29 cellular contexts compared by ENCODE assay signal in genomic region chr3:61866961-61867461, GRCh38.
"Had no signal": no experiment of that assay in that cellular context is flagged by ENCODE, and none has a peak within 500 bp of the region (broad histone marks: within the 10 kb centered on the region; RNA-seq: fewer than 3 reads in every experiment).

No MANE protein-coding gene starts in this region.

- H3K27ac ChIP-seq: left ventricle myocardium inferior, neural progenitor cell, ovary, prostate gland, skin epidermis, stomach, testis, thyroid gland, transverse colon, upper lobe of right lung had no signal

- ATAC-seq: natural killer cell; right cardiac atrium; sciatic nerve; stimulated activated naive B cell treated with anti-CD40 and anti-IgM and Interleukin-4, amounts not matched to agents 10 μg/mL and 1 μg/mL and 100 μg/mL, for 72 hours; stimulated activated naive CD8-positive, alpha-beta T cell treated with anti-CD3 and anti-CD28 coated beads, Interleukin-15, Interleukin-2, amounts not matched to agents 100 U/mL and 50 U/mL, for 24 hours; upper lobe of right lung had no signal

- DNase-seq: hypothalamus; immature natural killer cell; left ventricle myocardium inferior; mesendoderm; naive B cell; natural killer cell; nephron progenitor cell; ovary; retina; right cardiac atrium; stimulated activated CD4-positive, alpha-beta T cell treated with anti-CD3 and anti-CD28 coated beads, Interleukin-12 subunit alpha, Interleukin-12 subunit beta, amount 100 ng/mL, for 4 hours; stimulated activated CD4-positive, alpha-beta T cell treated with anti-CD3 and anti-CD28 coated beads, Interleukin-15, amount 100 ng/mL, for 24 hours; stimulated activated CD4-positive, alpha-beta T cell treated with anti-CD3 and anti-CD28 coated beads, Interleukin-2, amount 100 ng/mL, for 24 hours; stimulated activated CD4-positive, alpha-beta T cell treated with anti-CD3 and anti-CD28 coated beads, Interleukin-4, amount 100 ng/mL, for 1 hour; stimulated activated naive B cell treated with anti-CD40 and anti-IgM and Interleukin-4, amounts not matched to agents 10 μg/mL and 1 μg/mL and 100 μg/mL, for 72 hours; stimulated activated naive CD8-positive, alpha-beta T cell treated with anti-CD3 and anti-CD28 coated beads, Interleukin-15, Interleukin-2, amounts not matched to agents 100 U/mL and 50 U/mL, for 24 hours; stomach; testis; thyroid gland; transverse colon; upper lobe of right lung had no signal

- H3K4me1 Mint-ChIP-seq: immature natural killer cell; naive B cell; natural killer cell; stimulated activated naive B cell treated with anti-CD40 and anti-IgM and Interleukin-4, amounts not matched to agents 10 μg/mL and 1 μg/mL and 100 μg/mL, for 72 hours had no signal

- H3K4me3 Mint-ChIP-seq: immature natural killer cell; mesothelial cell of epicardium; naive B cell; natural killer cell; nephron progenitor cell; neural progenitor cell; stimulated activated naive B cell treated with anti-CD40 and anti-IgM and Interleukin-4, amounts not matched to agents 10 μg/mL and 1 μg/mL and 100 μg/mL, for 72 hours had no signal

- H3K27ac Mint-ChIP-seq: immature natural killer cell; mesothelial cell of epicardium; naive B cell; natural killer cell; neural progenitor cell; stimulated activated naive B cell treated with anti-CD40 and anti-IgM and Interleukin-4, amounts not matched to agents 10 μg/mL and 1 μg/mL and 100 μg/mL, for 72 hours had no signal

- H3K9me3 ChIP-seq: left ventricle myocardium inferior, ovary, prostate gland, stomach, testis, thyroid gland, transverse colon, upper lobe of right lung had no signal

- H3K9me3 Mint-ChIP-seq: mesothelial cell of epicardium, natural killer cell, nephron progenitor cell had no signal

- H3K36me3 ChIP-seq: left ventricle myocardium inferior, neural progenitor cell, ovary, prostate gland, stomach, thyroid gland, transverse colon, upper lobe of right lung had no signal

- FAIRE-seq: islet of Langerhans, urothelium cell line had no signal

- H3K4me1 ChIP-seq: prostate gland had no signal

- H3K36me3 Mint-ChIP-seq: immature natural killer cell; mesothelial cell of epicardium; naive B cell; natural killer cell; stimulated activated naive B cell treated with anti-CD40 and anti-IgM and Interleukin-4, amounts not matched to agents 10 μg/mL and 1 μg/mL and 100 μg/mL, for 72 hours had no signal

- H3K4me3 ChIP-seq: left ventricle myocardium inferior, lung, neural progenitor cell, ovary, prostate gland, skin epidermis, stomach, testis, thyroid gland, transverse colon, upper lobe of right lung had no signal

- H3K9ac ChIP-seq: neural progenitor cell had no signal
